Comparison of ENCODE assay signal across 8 cellular contexts in genomic region chr22:50621948-50622722, GRCh38. TPM values are rescaled to one million over a fixed set of nuclear protein-coding genes. Genes with fewer than 3 reads are reported as not detected.
DNase-seq lines count a peak whose midpoint lies in the region; TF ChIP-seq lines count a peak whose summit lies in the region.

No MANE protein-coding gene starts in this region.

- H3K23ac ChIP-seq in H9 (ENCODE audit: insufficient read length, low read depth, low read length), result no peak overlapping the region

- no peak overlapping the region for H4K5ac ChIP-seq in H9 (ENCODE audit: insufficient read length, low read depth, low read length)

- no peak overlapping the region for H3K4ac ChIP-seq in H9 (ENCODE audit: low read depth, low read length)

- no peak overlapping the region for H3K18ac ChIP-seq in H9 (ENCODE audit: insufficient read length, low read depth, low read length)

- peak overlapping the region; percentile 49 to 69 (median 56) for H3K4me3 ChIP-seq in BLaER1 treated with 17β-estradiol and CSF1 and Interleukin-3, amounts not matched to agents 10 nM and 100 nM
- peak overlapping the region; percentile 35 for H3K4me3 ChIP-seq in iPS-20b (ENCODE audit: low read length)

- H3K79me2 ChIP-seq in H9 (ENCODE audit: insufficient read depth, low read length), result no peaks in the 10 kb centered on the region

- H3K9me3 Mint-ChIP-seq in H9 (no peaks in the 10 kb centered on the region), type B pancreatic cell (no peaks in the 10 kb centered on the region)

- H3K79me1 ChIP-seq in H9 (ENCODE audit: insufficient read depth, low read depth, low read length, poor library complexity, severe bottlenecking), result no peaks in the 10 kb centered on the region

- no peak overlapping the region for H4K8ac ChIP-seq in H9 (replicated peaks; ENCODE audit: insufficient read length, low read depth, low read length)

- H4K91ac ChIP-seq in H9 (ENCODE audit: insufficient read length, low read depth, low read length), result no peak overlapping the region

- no peak overlapping the region for H2BK120ac ChIP-seq in H9 (ENCODE audit: low read depth, low read length, poor library complexity, severe bottlenecking)

- H3K9me3 ChIP-seq in BLaER1 treated with 17β-estradiol and CSF1 and Interleukin-3, amounts not matched to agents 10 nM and 100 nM (replicated peaks in 1 of 11), result no peaks in the 10 kb centered on the region
- H3K9me3 ChIP-seq in H9 (ENCODE audit: control insufficient read depth, low read depth, low read length) (no peaks in the 10 kb centered on the region), iPS-20b (ENCODE audit: insufficient read depth, low read depth, low read length) (no peaks in the 10 kb centered on the region)

- DNase-seq in H9, result peak; percentile 36
- DNase-seq in activated CD4-positive, alpha-beta T cell treated with anti-CD3 and anti-CD28 coated beads, Interleukin-2, amount 50 U/mL, for 48 hours, result peak; percentile 29 to 35
- no peak for DNase-seq in type B pancreatic cell (ENCODE audit: extremely low spot score, unreplicated experiment)
- no peak for DNase-seq in occipital lobe (lab: John Stamatoyannopoulos, UW)
- DNase-seq in substantia nigra (lab: John Stamatoyannopoulos, UW), result no peak
- no peak for DNase-seq in LoVo (ENCODE audit: low spot score)

- H3T11ph ChIP-seq in H9 (ENCODE audit: low read length), result no peak overlapping the region

- H3K36me3 Mint-ChIP-seq in H9 (ENCODE audit: insufficient read depth in 1 of 3, low read depth in 3 of 3) (peaks cover 0 to 3% (median 0%) of the 10 kb centered on the region in 3 experiments; a peak in 2 of 7 replicates), type B pancreatic cell (no peaks in the 10 kb centered on the region)

- H3K14ac ChIP-seq in H9 (ENCODE audit: insufficient read depth, low read length), result no peak overlapping the region

- H3K27ac Mint-ChIP-seq in H9, result no peak overlapping the region
- H3K27ac Mint-ChIP-seq in type B pancreatic cell, result peak overlapping the region; percentile 48

- no CpG with 5 or more reads among the region's 18 CpGs for WGBS in H9 (ENCODE audit: extremely low coverage, insufficient read length, low lambda C conversion rate)

- H3K4me3 Mint-ChIP-seq in H9 (peak overlapping the region; percentile 14 to 57; a peak in 4 of 5 replicates), type B pancreatic cell (peak overlapping the region; percentile 70)

- H2BK12ac ChIP-seq in H9 (ENCODE audit: insufficient read length, low read depth, low read length), result no peak overlapping the region

- H2BK20ac ChIP-seq in H9 (ENCODE audit: low read depth, low read length, poor library complexity, severe bottlenecking), result no peak overlapping the region

- peaks cover 0 to 20% (median 8%) of the 10 kb centered on the region in 11 experiments; a peak in 11 of 22 replicates for H3K36me3 ChIP-seq in BLaER1 treated with 17β-estradiol and CSF1 and Interleukin-3, amounts not matched to agents 10 nM and 100 nM
- no peaks in the 10 kb centered on the region for H3K36me3 ChIP-seq in iPS-20b (ENCODE audit: insufficient read depth, low read depth, low read length)

- H3K27me3 ChIP-seq in BLaER1 treated with 17β-estradiol and CSF1 and Interleukin-3, amounts not matched to agents 10 nM and 100 nM, result no peaks in the 10 kb centered on the region
- H3K27me3 ChIP-seq in H9 (ENCODE audit: insufficient read depth, low read length) (0 out of 2 replicates have a peak, but pooled peaks cover 2% of the 10 kb centered on the region), iPS-20b (ENCODE audit: insufficient read depth, low read length) (peaks cover 20% of the 10 kb centered on the region)

- no peak overlapping the region for H2AK5ac ChIP-seq in H9 (ENCODE audit: insufficient read length, low read length)

- H3K9ac ChIP-seq in BLaER1 treated with 17β-estradiol and CSF1 and Interleukin-3, amounts not matched to agents 10 nM and 100 nM, result peak overlapping the region; percentile 36 to 75 (median 56); a peak in 20 of 22 replicates
- no peak overlapping the region for H3K9ac ChIP-seq in H9 (ENCODE audit: extremely low read depth, insufficient read length, low read length)
- H3K9ac ChIP-seq in iPS-20b (ENCODE audit: low read depth, low read length), result no peak overlapping the region

- no peak overlapping the region for H2BK5ac ChIP-seq in H9 (ENCODE audit: insufficient read length, low read length)

- H3K4me1 ChIP-seq in BLaER1 treated with 17β-estradiol and CSF1 and Interleukin-3, amounts not matched to agents 10 nM and 100 nM, result peaks cover 37 to 64% (median 50%) of the 10 kb centered on the region in 10 experiments
- H3K4me1 ChIP-seq in H9 (ENCODE audit: insufficient read depth, low read length) (peaks cover 9% of the 10 kb centered on the region), iPS-20b (ENCODE audit: insufficient read depth, low read length) (no peaks in the 10 kb centered on the region; the same call in 1 of the 2 replicates)

- H3K4me1 Mint-ChIP-seq in H9, result peaks cover 22 to 23% of the 10 kb centered on the region in 2 experiments
- H3K4me1 Mint-ChIP-seq in type B pancreatic cell (ENCODE audit: unreplicated experiment), result peaks cover 23% of the 10 kb centered on the region

- peak overlapping the region; percentile 88 to 100 (median 96) for H3K4me2 ChIP-seq in BLaER1 treated with 17β-estradiol and CSF1 and Interleukin-3, amounts not matched to agents 10 nM and 100 nM
- peak overlapping the region; percentile 86 for H3K4me2 ChIP-seq in H9 (ENCODE audit: insufficient read depth, insufficient read length, low read length)

- H3K27ac ChIP-seq in BLaER1 treated with 17β-estradiol and CSF1 and Interleukin-3, amounts not matched to agents 10 nM and 100 nM, result peak overlapping the region in 10 of 11 experiments; percentile 29 to 71 (median 48); a peak in 20 of 22 replicates
- no peak overlapping the region for H3K27ac ChIP-seq in H9 (ENCODE audit: insufficient read length, low read depth, low read length)
- no peak overlapping the region for H3K27ac ChIP-seq in iPS-20b (ENCODE audit: low read length)
- H3K27ac ChIP-seq in substantia nigra (ENCODE audit: low read depth, low read length, poor library complexity, severe bottlenecking), result no peak overlapping the region

- no peak overlapping the region for H3K56ac ChIP-seq in H9 (ENCODE audit: insufficient read length, low read depth, low read length)

- peaks cover 0 to 29% (median 3%) of the 10 kb centered on the region in 11 experiments; a peak in 6 of 22 replicates for H4K20me1 ChIP-seq in BLaER1 treated with 17β-estradiol and CSF1 and Interleukin-3, amounts not matched to agents 10 nM and 100 nM
- H4K20me1 ChIP-seq in H9 (ENCODE audit: control insufficient read depth, insufficient read depth, insufficient read length), result no peaks in the 10 kb centered on the region

- TF ChIP-seq CTCF in H9 (conservative IDR thresholded peaks at IDR 0.05), result peak; percentile 55; the same call in 2 of the 3 replicates
- TF ChIP-seq CTCF in type B pancreatic cell (conservative IDR thresholded peaks at IDR 0.05), result no peak

- no peak overlapping the region for H2BK15ac ChIP-seq in H9 (ENCODE audit: low read depth, low read length)

- no peak overlapping the region for H2AFZ ChIP-seq in H9 (ENCODE audit: low read length)

- H3K23me2 ChIP-seq in H9 (ENCODE audit: insufficient read length, low read depth, low read length, poor library complexity, severe bottlenecking), result peaks cover 5% of the 10 kb centered on the region

- peaks cover 25% of the 10 kb centered on the region for H3K27me3 Mint-ChIP-seq in H9 (ENCODE audit: low read depth)
- peaks cover 6% of the 10 kb centered on the region for H3K27me3 Mint-ChIP-seq in type B pancreatic cell

RNA-seq across cellular contexts. Expression of gene ARSA, which starts 5.8 kb away (rescaled TPM):
- 10.3 and 11.0 TPM in 2 replicates for total RNA-seq in H9 (2021)
- total RNA-seq in type B pancreatic cell (ENCODE audit: low replicate concordance), result 26.1 and 32.1 TPM in 2 replicates
- total RNA-seq in occipital lobe, result 6.9 TPM

RNA-seq across cellular contexts. Expression of gene MAPK8IP2, which starts 21.5 kb away (rescaled TPM):
- total RNA-seq in H9 (2021) (5.7 and 5.9 TPM in 2 replicates), type B pancreatic cell (ENCODE audit: low replicate concordance) (13.0 and 16.5 TPM in 2 replicates), occipital lobe (76.3 TPM)

RNA-seq across cellular contexts. Expression of gene CHKB, which starts 39.5 kb away (rescaled TPM):
- total RNA-seq in H9 (2021) (64.1 and 64.9 TPM in 2 replicates), type B pancreatic cell (ENCODE audit: low replicate concordance) (88.1 and 96.9 TPM in 2 replicates), occipital lobe (24.8 TPM)

RNA-seq across cellular contexts. Expression of gene CPT1B, which starts 43.9 kb away (rescaled TPM):
- total RNA-seq in H9 (2021) (65.7 and 68.3 TPM in 2 replicates), type B pancreatic cell (ENCODE audit: low replicate concordance) (68.4 and 94.5 TPM in 2 replicates), occipital lobe (6.7 TPM)

RNA-seq across cellular contexts. Expression of gene SHANK3, which starts 50.5 kb away (rescaled TPM):
- total RNA-seq in H9 (2021), result 8.4 and 8.7 TPM in 2 replicates
- 6.8 and 13.1 TPM in 2 replicates for total RNA-seq in type B pancreatic cell (ENCODE audit: low replicate concordance)
- total RNA-seq in occipital lobe, result 6.2 TPM

Comparison
In these comparisons a context has a peak if more than half of its experiments do, and no peak if none do; other contexts are left out.
1. H3K27ac ChIP-seq: peak in BLaER1 treated with 17β-estradiol and CSF1 and Interleukin-3, amounts not matched to agents 10 nM and 100 nM (10 of 11); none in H9 (single experiment), iPS-20b (single experiment) and substantia nigra (single experiment).
2. H3K9ac ChIP-seq: peak in BLaER1 treated with 17β-estradiol and CSF1 and Interleukin-3, amounts not matched to agents 10 nM and 100 nM (11 of 11); none in H9 (single experiment) and iPS-20b (single experiment).
3. DNase-seq: peak in H9 (single experiment) and activated CD4-positive, alpha-beta T cell treated with anti-CD3 and anti-CD28 coated beads, Interleukin-2, amount 50 U/mL, for 48 hours (2 of 2); none in type B pancreatic cell (single experiment), occipital lobe (single experiment), substantia nigra (0 of 49) and LoVo (single experiment).